In the genomic region with DNA sequence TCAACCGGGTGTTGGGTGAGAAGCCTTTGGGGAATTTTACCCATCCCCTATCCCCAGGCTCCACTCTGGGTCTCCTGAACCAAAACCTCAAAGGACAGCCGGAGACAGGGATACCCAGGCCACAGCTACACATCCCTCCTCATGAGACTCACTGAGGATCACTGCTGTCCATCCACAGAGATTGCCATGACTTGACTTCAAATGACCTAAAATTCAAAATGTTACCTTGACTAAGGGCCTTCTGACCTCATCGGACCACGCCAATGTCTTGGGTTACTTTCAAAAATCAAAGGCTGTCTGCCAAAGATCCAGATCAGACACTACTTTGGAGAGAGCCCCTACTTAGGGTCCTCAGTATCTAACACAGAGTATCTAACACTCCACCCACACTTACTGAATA, we compare ENCODE assay signal across 22 cellular contexts.
"Had no signal": no experiment of that assay in that cellular context is flagged by ENCODE, and none has a peak within 500 bp of the region (broad histone marks: within the 10 kb centered on the region; RNA-seq: fewer than 3 reads in every experiment).

No MANE protein-coding gene starts in this region.

- H3K27me3 Mint-ChIP-seq: activated naive CD8-positive, alpha-beta T cell treated with anti-CD3 and anti-CD28 coated beads for 36 hours; stimulated activated naive CD8-positive, alpha-beta T cell treated with anti-CD3 and anti-CD28 coated beads, Interleukin-15, Interleukin-2, amounts not matched to agents 100 ng/mL and 50 ng/mL, for 24 hours had no signal

- H3K36me3 ChIP-seq: colonic mucosa, thoracic aorta had no signal

- H3K4me3 ChIP-seq: colonic mucosa, gastroesophageal sphincter, heart left ventricle, skin epidermis, thoracic aorta had no signal

- H3K27ac Mint-ChIP-seq: activated naive CD8-positive, alpha-beta T cell treated with anti-CD3 and anti-CD28 coated beads for 36 hours; activated T-cell treated with anti-CD3 and anti-CD28 coated beads, Interleukin-2, amount 50 U/mL, for 72 hours; immature natural killer cell; natural killer cell treated with Interleukin-12 subunit alpha and Interleukin-12 subunit beta and Interleukin-15 and Interleukin-18, amount 100 ng/mL, for 72 hours; stimulated activated naive CD8-positive, alpha-beta T cell treated with anti-CD3 and anti-CD28 coated beads, Interleukin-15, Interleukin-2, amounts not matched to agents 100 ng/mL and 50 ng/mL, for 24 hours had no signal

- H3K27ac ChIP-seq: skin epidermis, WERI-Rb-1 had no signal

- DNase-seq: activated CD4-positive, alpha-beta T cell treated with anti-CD3 and anti-CD28 coated beads for 1 hour; activated gamma-delta T cell; activated naive CD8-positive, alpha-beta T cell treated with anti-CD3 and anti-CD28 coated beads for 36 hours; activated T-cell treated with anti-CD3 and anti-CD28 coated beads, Interleukin-2, amount 50 U/mL, for 72 hours; amniotic stem cell; colonic mucosa; heart left ventricle; immature natural killer cell; kidney glomerular epithelial cell; mesendoderm; occipital lobe; stimulated activated CD4-positive, alpha-beta T cell treated with anti-CD3 and anti-CD28 coated beads, Interleukin-15, amount 100 ng/mL, for 24 hours; stimulated activated CD4-positive, alpha-beta T cell treated with anti-CD3 and anti-CD28 coated beads, Interleukin-2, amount 100 ng/mL, for 48 hours; SW 1271; T-helper 2 cell; WERI-Rb-1 had no signal

- H3K9me3 Mint-ChIP-seq: activated naive CD8-positive, alpha-beta T cell treated with anti-CD3 and anti-CD28 coated beads for 36 hours; immature natural killer cell; natural killer cell treated with Interleukin-12 subunit alpha and Interleukin-12 subunit beta and Interleukin-15 and Interleukin-18, amount 100 ng/mL, for 72 hours; stimulated activated naive CD8-positive, alpha-beta T cell treated with anti-CD3 and anti-CD28 coated beads, Interleukin-15, Interleukin-2, amounts not matched to agents 100 ng/mL and 50 ng/mL, for 24 hours had no signal

- H3K4me3 Mint-ChIP-seq: activated naive CD8-positive, alpha-beta T cell treated with anti-CD3 and anti-CD28 coated beads for 36 hours; activated T-cell treated with anti-CD3 and anti-CD28 coated beads, Interleukin-2, amount 50 U/mL, for 72 hours; immature natural killer cell; natural killer cell treated with Interleukin-12 subunit alpha and Interleukin-12 subunit beta and Interleukin-15 and Interleukin-18, amount 100 ng/mL, for 72 hours; stimulated activated naive CD8-positive, alpha-beta T cell treated with anti-CD3 and anti-CD28 coated beads, Interleukin-15, Interleukin-2, amounts not matched to agents 100 ng/mL and 50 ng/mL, for 24 hours had no signal

- H3K9me3 ChIP-seq: colonic mucosa, gastroesophageal sphincter, heart left ventricle, thoracic aorta had no signal

- H3K36me3 Mint-ChIP-seq: natural killer cell treated with Interleukin-12 subunit alpha and Interleukin-12 subunit beta and Interleukin-15 and Interleukin-18, amount 100 ng/mL, for 72 hours had no signal

- ATAC-seq: activated T-cell treated with anti-CD3 and anti-CD28 coated beads, Interleukin-2, amount 50 U/mL, for 72 hours; esophagus mucosa; gastroesophageal sphincter; heart left ventricle; natural killer cell treated with Interleukin-12 subunit alpha and Interleukin-12 subunit beta and Interleukin-15 and Interleukin-18, amount 100 ng/mL, for 72 hours had no signal

- H3K27me3 ChIP-seq: colonic mucosa, gastroesophageal sphincter, heart left ventricle had no signal
